ENCODE assay signal across 7 cellular contexts in the genomic region with DNA sequence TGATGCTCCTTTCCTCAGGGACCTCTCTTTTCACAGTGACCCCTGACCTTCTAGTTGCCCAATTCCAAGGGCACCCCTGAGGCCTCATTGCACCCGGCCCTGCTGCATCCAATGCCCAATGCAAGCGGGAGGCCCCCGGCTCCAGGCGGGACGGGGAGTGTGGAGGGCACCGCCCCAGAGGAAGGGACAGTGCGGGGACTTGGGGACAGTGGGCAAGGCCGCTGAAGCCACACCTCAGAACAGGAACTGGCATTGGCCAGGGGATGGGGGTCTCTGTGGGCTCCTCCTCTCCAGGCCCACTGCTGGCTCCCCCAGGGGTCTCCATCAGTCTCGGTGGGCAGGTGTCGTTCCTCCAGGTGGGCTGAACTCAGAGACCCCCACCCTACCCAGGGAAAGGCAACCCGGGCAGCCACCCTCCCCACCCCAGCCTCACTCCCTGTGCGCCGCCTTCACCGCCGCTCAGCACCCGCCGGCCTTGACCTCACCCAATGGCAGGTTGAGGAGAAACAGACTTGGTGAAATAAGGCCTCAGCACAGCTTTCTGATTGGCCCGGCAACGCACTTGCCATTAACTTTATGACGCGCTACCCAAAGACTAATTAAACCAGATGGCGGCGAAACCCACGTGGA.
"Had no signal": no experiment of that assay in that cellular context is flagged by ENCODE, and none has a peak within 500 bp of the region (broad histone marks: within the 10 kb centered on the region; RNA-seq: fewer than 3 reads in every experiment).

No MANE protein-coding gene starts in this region.

- H3K4me1 Mint-ChIP-seq: IgD-negative memory B cell had no signal

- H3K27me3 Mint-ChIP-seq: IgD-negative memory B cell had no signal

- H3K9me3 Mint-ChIP-seq: IgD-negative memory B cell had no signal

- H3K4me3 Mint-ChIP-seq: IgD-negative memory B cell had no signal

- DNase-seq: IMR-90, KBM-7 had no signal

- H3K27ac ChIP-seq: HL-60 had no signal

- H3K4me3 ChIP-seq: K562 had no signal

- FAIRE-seq: HepG2, HTR-8/SVneo, K562 had no signal

- ATAC-seq: HepG2, K562 had no signal
